Comparison of ENCODE assay signal across 33 cellular contexts in genomic region chr11:69348414-69349235, GRCh38. TPM values are rescaled to one million over a fixed set of nuclear protein-coding genes. Genes with fewer than 3 reads are reported as not detected.
DNase-seq lines count a peak whose midpoint lies in the region; ATAC-seq and TF ChIP-seq lines count a peak whose summit lies in the region.
"Had no signal": no experiment of that assay in that cellular context is flagged by ENCODE, and none has a peak within 500 bp of the region (broad histone marks: within the 10 kb centered on the region; RNA-seq: fewer than 3 reads in every experiment).

No MANE protein-coding gene starts in this region.

- no peaks in the 10 kb centered on the region for H3K36me3 Mint-ChIP-seq in activated naive CD8-positive, alpha-beta T cell treated with anti-CD3 and anti-CD28 coated beads, Interleukin-2, amount 50 U/mL, for 24 hours (ENCODE audit: low read depth)
- no peaks in the 10 kb centered on the region for H3K36me3 Mint-ChIP-seq in activated naive CD8-positive, alpha-beta T cell treated with anti-CD3 and anti-CD28 coated beads for 36 hours
- H3K36me3 Mint-ChIP-seq: activated naive CD8-positive, alpha-beta T cell; CD8-positive, alpha-beta memory T cell had no signal

- H3K36me3 ChIP-seq in colonic mucosa (no peaks in the 10 kb centered on the region), mesenchymal stem cell (ENCODE audit: control insufficient read depth in 1 of 2, insufficient read depth in 2 of 2, low read depth in 1 of 2, low read length in 2 of 2) (peaks cover 0 to 10% of the 10 kb centered on the region in 2 experiments), vagina (no peaks in the 10 kb centered on the region)
- H3K36me3 ChIP-seq: ascending aorta, prostate gland, suprapubic skin had no signal

- TF ChIP-seq CTCF in colonic mucosa (IDR thresholded peaks at IDR 0.05): no peak
- no peak for TF ChIP-seq CTCF in vagina (IDR thresholded peaks at IDR 0.05)

- no peak overlapping the region for H2BK120ac ChIP-seq in mesenchymal stem cell (ENCODE audit: low read depth, low read length)

- peak overlapping the region; percentile 11 to 75 for H3K18ac ChIP-seq in mesenchymal stem cell (ENCODE audit: low read depth in 1 of 2, low read length in 2 of 2)

- peak overlapping the region; percentile 14 for H2AK5ac ChIP-seq in mesenchymal stem cell (ENCODE audit: low read length, severe bottlenecking)

- intact Hi-C loops in colonic mucosa (cut with DNase I): no loop called here
- intact Hi-C loops in vagina (cut with DNase I): no loop called here

- peak overlapping the region in 1 of 2 experiments; percentile 5 for H3K14ac ChIP-seq in mesenchymal stem cell (ENCODE audit: low read length in 2 of 2)

- peak overlapping the region; percentile 15 for H2AFZ ChIP-seq in mesenchymal stem cell (ENCODE audit: low read depth, low read length)
- H2AFZ ChIP-seq: GM23338 had no signal

- no peak overlapping the region for H3K4me3 ChIP-seq in colonic mucosa
- H3K4me3 ChIP-seq in mesenchymal stem cell (ENCODE audit: insufficient read depth in 1 of 2, low read depth in 1 of 2, low read length in 2 of 2): no peak overlapping the region
- H3K4me3 ChIP-seq in vagina: no peak overlapping the region
- H3K4me3 ChIP-seq: ascending aorta, GM23338, prostate gland, suprapubic skin had no signal

- no peak overlapping the region for H3K4me2 ChIP-seq in mesenchymal stem cell (ENCODE audit: low read length, poor library complexity, severe bottlenecking)
- H3K4me2 ChIP-seq: GM23338 had no signal

- ATAC-seq in activated naive CD8-positive, alpha-beta T cell treated with anti-CD3 and anti-CD28 coated beads, Interleukin-2, amount 50 U/mL, for 24 hours: no peak
- ATAC-seq in HG02623 (IDR thresholded peaks at IDR 0.05; ENCODE audit: unreplicated experiment) (no peak), GM18505 (IDR thresholded peaks at IDR 0.05; ENCODE audit: unreplicated experiment) (no peak)
- ATAC-seq: GM23338; PC-3; Right ventricle myocardium inferior; SK-N-SH treated with all-trans-retinoic acid at 6 μM for 48 hours; stimulated activated naive B cell treated with anti-CD40 and anti-IgM and Interleukin-4, amounts not matched to agents 10 μg/mL and 1 μg/mL and 100 μg/mL, for 72 hours had no signal

- H4K8ac ChIP-seq in mesenchymal stem cell (ENCODE audit: low read length): peak overlapping the region; percentile 16

- H3K27ac Mint-ChIP-seq in activated naive CD8-positive, alpha-beta T cell treated with anti-CD3 and anti-CD28 coated beads, Interleukin-2, amount 50 U/mL, for 24 hours: no peak overlapping the region
- no peak overlapping the region for H3K27ac Mint-ChIP-seq in activated naive CD8-positive, alpha-beta T cell treated with anti-CD3 and anti-CD28 coated beads for 36 hours
- H3K27ac Mint-ChIP-seq: B cell; CD8-positive, alpha-beta memory T cell; dendritic cell treated with granulocyte-macrophage colony-stimulating factor and Interleukin-4, amounts not matched to agents 40 ng/mL and 50 ng/mL, for 4 days; GM23338; stimulated activated naive B cell treated with anti-CD40 and anti-IgM and Interleukin-4, amounts not matched to agents 10 μg/mL and 1 μg/mL and 100 μg/mL, for 72 hours had no signal

- no peak overlapping the region for H3K4me3 Mint-ChIP-seq in activated naive CD8-positive, alpha-beta T cell treated with anti-CD3 and anti-CD28 coated beads, Interleukin-2, amount 50 U/mL, for 24 hours
- H3K4me3 Mint-ChIP-seq in activated naive CD8-positive, alpha-beta T cell treated with anti-CD3 and anti-CD28 coated beads for 36 hours: no peak overlapping the region
- H3K4me3 Mint-ChIP-seq: activated naive CD8-positive, alpha-beta T cell; B cell; CD8-positive, alpha-beta memory T cell; dendritic cell treated with granulocyte-macrophage colony-stimulating factor and Interleukin-4, amounts not matched to agents 40 ng/mL and 50 ng/mL, for 4 days; GM23338; stimulated activated naive B cell treated with anti-CD40 and anti-IgM and Interleukin-4, amounts not matched to agents 10 μg/mL and 1 μg/mL and 100 μg/mL, for 72 hours had no signal

- no peak overlapping the region for H3K4ac ChIP-seq in mesenchymal stem cell (ENCODE audit: low read depth in 1 of 2, low read length in 2 of 2)

- H3K9me3 Mint-ChIP-seq in activated naive CD8-positive, alpha-beta T cell treated with anti-CD3 and anti-CD28 coated beads, Interleukin-2, amount 50 U/mL, for 24 hours: peaks cover 5% of the 10 kb centered on the region
- peaks cover 6% of the 10 kb centered on the region for H3K9me3 Mint-ChIP-seq in activated naive CD8-positive, alpha-beta T cell treated with anti-CD3 and anti-CD28 coated beads for 36 hours

- H4K91ac ChIP-seq in mesenchymal stem cell (ENCODE audit: low read length): peak overlapping the region; percentile 53

- peaks cover 13% of the 10 kb centered on the region for H3K4me1 Mint-ChIP-seq in activated naive CD8-positive, alpha-beta T cell treated with anti-CD3 and anti-CD28 coated beads, Interleukin-2, amount 50 U/mL, for 24 hours
- peaks cover 8% of the 10 kb centered on the region for H3K4me1 Mint-ChIP-seq in activated naive CD8-positive, alpha-beta T cell treated with anti-CD3 and anti-CD28 coated beads for 36 hours
- H3K4me1 Mint-ChIP-seq: B cell; GM23338; stimulated activated naive B cell treated with anti-CD40 and anti-IgM and Interleukin-4, amounts not matched to agents 10 μg/mL and 1 μg/mL and 100 μg/mL, for 72 hours had no signal

- 98% methylated on average over 6 of the region's 6 CpGs for WGBS in mesenchymal stem cell

- no peak for TF ChIP-seq POLR2A in vagina (IDR thresholded peaks at IDR 0.05)
- no peak for TF ChIP-seq POLR2A in GM18505 (IDR thresholded peaks at IDR 0.05; ENCODE audit: borderline replicate concordance, extremely low read depth, insufficient read depth, insufficient read length)
- no peak for TF ChIP-seq POLR2A in erythroblast (IDR thresholded peaks at IDR 0.05; ENCODE audit: low read length)

- H3K27ac ChIP-seq in colonic mucosa (no peak overlapping the region), mesenchymal stem cell (ENCODE audit: low read length, poor library complexity, severe bottlenecking) (no peak overlapping the region), vagina (no peak overlapping the region)
- H3K27ac ChIP-seq: ascending aorta, prostate gland, suprapubic skin, VCaP had no signal

- H3K23ac ChIP-seq in mesenchymal stem cell (ENCODE audit: low read length in 2 of 2): no peak overlapping the region

- H2BK5ac ChIP-seq in mesenchymal stem cell (ENCODE audit: low read depth, low read length, poor library complexity, severe bottlenecking): no peak overlapping the region

- H2BK15ac ChIP-seq in mesenchymal stem cell (ENCODE audit: low read depth, poor library complexity, severe bottlenecking): no peak overlapping the region

- H2BK12ac ChIP-seq in mesenchymal stem cell (ENCODE audit: low read length in 2 of 2): peak overlapping the region in 1 of 2 experiments; percentile 40

- H3K4me1 ChIP-seq in colonic mucosa (no peaks in the 10 kb centered on the region), mesenchymal stem cell (ENCODE audit: control insufficient read depth, insufficient read depth, low read depth, low read length) (peaks cover 19% of the 10 kb centered on the region), vagina (no peaks in the 10 kb centered on the region)
- H3K4me1 ChIP-seq: ascending aorta, prostate gland, suprapubic skin had no signal

- no peaks in the 10 kb centered on the region for H3K9me3 ChIP-seq in colonic mucosa
- peaks cover 7% of the 10 kb centered on the region for H3K9me3 ChIP-seq in mesenchymal stem cell (ENCODE audit: control insufficient read depth, low read length)
- H3K9me3 ChIP-seq in vagina: no peaks in the 10 kb centered on the region
- H3K9me3 ChIP-seq: ascending aorta, prostate gland, suprapubic skin had no signal

- H3K27me3 Mint-ChIP-seq in activated naive CD8-positive, alpha-beta T cell treated with anti-CD3 and anti-CD28 coated beads, Interleukin-2, amount 50 U/mL, for 24 hours: no peaks in the 10 kb centered on the region
- H3K27me3 Mint-ChIP-seq in activated naive CD8-positive, alpha-beta T cell treated with anti-CD3 and anti-CD28 coated beads for 36 hours: no peaks in the 10 kb centered on the region
- H3K27me3 Mint-ChIP-seq: activated naive CD8-positive, alpha-beta T cell; B cell had no signal

- peak; percentile 0 for DNase-seq in activated naive CD8-positive, alpha-beta T cell treated with anti-CD3 and anti-CD28 coated beads, Interleukin-2, amount 50 U/mL, for 24 hours
- DNase-seq in activated naive CD8-positive, alpha-beta T cell treated with anti-CD3 and anti-CD28 coated beads for 36 hours: no peak
- DNase-seq in colonic mucosa (peak; percentile 7), mesenchymal stem cell (no peak), vagina (ENCODE audit: extremely low spot score in 2 of 2) (peak; percentile 64 to 67), erythroblast (lab: John Stamatoyannopoulos, UW) (no peak)
- DNase-seq: activated CD4-positive, alpha-beta T cell treated with anti-CD3 and anti-CD28 coated beads for 4 hours; CD8-positive, alpha-beta memory T cell; glutamatergic neuron; kidney; NCI-H1092 treated with DMSO at 0.1 percent for 48 hours; NCI-H187; NCI-H2171 treated with DMSO at 0.1 percent for 48 hours; NCI-H524; PC-3; stimulated activated CD4-positive, alpha-beta T cell treated with anti-CD3 and anti-CD28 coated beads, Interleukin-4, amount 100 ng/mL, for 4 hours; stimulated activated naive B cell treated with anti-CD40 and anti-IgM and Interleukin-4, amounts not matched to agents 10 μg/mL and 1 μg/mL and 100 μg/mL, for 72 hours had no signal

- H3K27me3 ChIP-seq in colonic mucosa (no peaks in the 10 kb centered on the region), mesenchymal stem cell (ENCODE audit: control insufficient read depth in 1 of 2, insufficient read depth in 1 of 2, low read length in 2 of 2) (no peaks in the 10 kb centered on the region), vagina (no peaks in the 10 kb centered on the region)
- H3K27me3 ChIP-seq: ascending aorta, suprapubic skin had no signal

- H3K9ac ChIP-seq in colonic mucosa (ENCODE audit: low read depth in 2 of 2, low read length in 2 of 2): no peak overlapping the region
- no peak overlapping the region for H3K9ac ChIP-seq in mesenchymal stem cell (ENCODE audit: low read length)

- H3K79me1 ChIP-seq in mesenchymal stem cell (replicated peaks; ENCODE audit: low read length, poor library complexity, severe bottlenecking): no peaks in the 10 kb centered on the region

RNA-seq across cellular contexts. Expression of gene MYEOV, which starts 54.7 kb away (rescaled TPM):
- total RNA-seq in activated naive CD8-positive, alpha-beta T cell treated with anti-CD3 and anti-CD28 coated beads for 36 hours: not detected
- total RNA-seq in colonic mucosa: 1 to 10 TPM; 4.5 to 8.2 TPM
- 2.5 TPM for polyA plus RNA-seq in mesenchymal stem cell (2013, experiment 1 of 2)
- 4.8 TPM for polyA plus RNA-seq in mesenchymal stem cell (2013, experiment 2 of 2)
- 13.3 TPM for total RNA-seq in vagina
- total RNA-seq: ascending aorta; B cell; cardiac septum; lung microvascular endothelial cell; myocyte; Right ventricle myocardium inferior; T-helper 2 cell treated with Interferon-gamma antibody and Interleukin-4, amounts not matched to agents 100 ng/mL and 5 ng/mL, for 36 hours had no signal
- polyA plus RNA-seq: CD8-positive, alpha-beta memory T cell; GM23338 had no signal

Comparison
In these comparisons a context has a peak if more than half of its experiments do, and no peak if none do; other contexts are left out.
1. DNase-seq: peak in activated naive CD8-positive, alpha-beta T cell treated with anti-CD3 and anti-CD28 coated beads, Interleukin-2, amount 50 U/mL, for 24 hours (single experiment), colonic mucosa (single experiment) and vagina (2 of 2); none in activated naive CD8-positive, alpha-beta T cell treated with anti-CD3 and anti-CD28 coated beads for 36 hours (single experiment), mesenchymal stem cell (single experiment) and erythroblast (0 of 2).
2. RNA of gene MYEOV, which starts 54.7 kb away (total RNA-seq): 13.3 TPM in vagina (single experiment) and 4.5 to 8.2 TPM in colonic mucosa; not detected in activated naive CD8-positive, alpha-beta T cell treated with anti-CD3 and anti-CD28 coated beads for 36 hours; every median in the first group is over 4 times any median in the second.